In genomic region chr18:24016643-24017042, GRCh38 we compare ENCODE assay signal across 8 cellular contexts. TPM values are rescaled to one million over a fixed set of nuclear protein-coding genes. Genes with fewer than 3 reads are reported as not detected.
DNase-seq lines count a peak whose midpoint lies in the region; ATAC-seq and TF ChIP-seq lines count a peak whose summit lies in the region.

No MANE protein-coding gene starts in this region.

- in situ Hi-C loops in transverse colon (cut with MboI; ENCODE audit: low pct_ligation_motif_present in 1 of 4, low pct_unique_long_range_greater_than_20kb in 1 of 4, low sequenced_read_pairs in 3 of 4) = no loop called here

- TF ChIP-seq CTCF in A673 (conservative IDR thresholded peaks at IDR 0.05; ENCODE audit: low read depth, low read length) (peak; percentile 51), PC-9 (conservative IDR thresholded peaks at IDR 0.05) (peak; percentile 46), fibroblast of mammary gland (conservative IDR thresholded peaks at IDR 0.05; ENCODE audit: control insufficient read depth, insufficient read depth, low read depth, low read length) (peak; percentile 38), transverse colon (IDR thresholded peaks at IDR 0.05) (peak; percentile 35 to 59 (median 42))

- CTCF ChIA-PET in A673 (lab: Charles Lee) (no interaction called here), PC-9 (lab: Charles Lee) (no interaction called here)

- H3K4me2 ChIP-seq in PC-9 = peak overlapping the region; percentile 96

- BruUV-seq in A673 (replicated peaks; lab: Mats Ljungman, UMichigan) (no TSS peak), PC-9 (replicated peaks; lab: Mats Ljungman, UMichigan) (no TSS peak)

- peaks cover 39% of the 10 kb centered on the region for H3K79me2 ChIP-seq in PC-9 (ENCODE audit: low read depth)

- peaks cover 18% of the 10 kb centered on the region for H3K4me1 ChIP-seq in A673 (ENCODE audit: insufficient read depth, low read length, poor library complexity, severe bottlenecking)
- peaks cover 23% of the 10 kb centered on the region for H3K4me1 ChIP-seq in PC-9 (replicated peaks; ENCODE audit: insufficient read depth)
- H3K4me1 ChIP-seq in transverse colon = peaks cover 3 to 25% (median 5%) of the 10 kb centered on the region in 4 donors

- no peak for DNase-seq in A673 (ENCODE audit: low spot score)
- peak; percentile 37 for DNase-seq in GF-D8 (lab: John Stamatoyannopoulos, UW)
- no peak for DNase-seq in PC-9
- peak; percentile 29 for DNase-seq in fibroblast of mammary gland (ENCODE audit: low read depth)
- no peak for DNase-seq in transverse colon
- no peak for DNase-seq in NCI-H446 (lab: John Stamatoyannopoulos, UW)
- no peak for DNase-seq in NK-92 treated with Interleukin-12 subunit alpha and Interleukin-12 subunit beta, amount 100 ng/mL, for 24 hours (lab: John Stamatoyannopoulos, UW)

- H2AFZ ChIP-seq in PC-9 = no peak overlapping the region

- no peak for ATAC-seq in GM18505 (IDR thresholded peaks at IDR 0.05; ENCODE audit: unreplicated experiment)

- H3K27ac ChIP-seq in A673 (ENCODE audit: low read depth, low read length, poor library complexity, severe bottlenecking) (no peak overlapping the region), PC-9 (no peak overlapping the region), transverse colon (no peak overlapping the region)

- H3K36me3 ChIP-seq in A673 (ENCODE audit: insufficient read depth, low read length, poor library complexity, severe bottlenecking) (no peaks in the 10 kb centered on the region), PC-9 (ENCODE audit: low read depth) (no peaks in the 10 kb centered on the region), transverse colon (no peaks in the 10 kb centered on the region)

- no peaks in the 10 kb centered on the region for H3K27me3 ChIP-seq in A673 (replicated peaks; ENCODE audit: insufficient read depth, low read depth, low read length, poor library complexity)
- no peaks in the 10 kb centered on the region for H3K27me3 ChIP-seq in PC-9 (ENCODE audit: insufficient read depth, low read depth)
- no peaks in the 10 kb centered on the region for H3K27me3 ChIP-seq in transverse colon

- H3F3A ChIP-seq in PC-9 (ENCODE audit: insufficient read depth, low read depth) = peaks cover 11% of the 10 kb centered on the region

- no peak for TF ChIP-seq EP300 in transverse colon (IDR thresholded peaks at IDR 0.05; ENCODE audit: low read depth)

- WGBS in transverse colon (ENCODE audit: low coverage in 1 of 2), 2 donors = 38 to 46% methylated on average over 2 of the region's 2 CpGs

- no peaks in the 10 kb centered on the region for H3K9me3 ChIP-seq in A673 (ENCODE audit: low read depth, low read length, poor library complexity, severe bottlenecking)
- H3K9me3 ChIP-seq in PC-9 (ENCODE audit: insufficient read depth, low read depth) = no peaks in the 10 kb centered on the region
- H3K9me3 ChIP-seq in transverse colon = no peaks in the 10 kb centered on the region

- H3K4me3 ChIP-seq in A673 (ENCODE audit: low read depth, low read length, poor library complexity, severe bottlenecking) = no peak overlapping the region
- peak overlapping the region; percentile 88; the same call in 1 of the 2 replicates for H3K4me3 ChIP-seq in PC-9
- H3K4me3 ChIP-seq in fibroblast of mammary gland (ENCODE audit: control insufficient read depth, low read depth, low read length) = no peak overlapping the region
- peak overlapping the region in 1 of 4 donors; percentile 88 for H3K4me3 ChIP-seq in transverse colon

- intact Hi-C loops in A673 (cut with micrococcal nuclease; ENCODE audit: unreplicated experiment) (loop anchor here (5.0 kb wide), 1 partner anchor 101 kb away; no protein-coding TSS in a partner anchor), PC-9 (cut with micrococcal nuclease; ENCODE audit: unreplicated experiment) (no loop called here), transverse colon (cut with DNase I; ENCODE audit: low total_unique reads) (no loop called here)

- POLR2A ChIA-PET in A673 (lab: Charles Lee; ENCODE audit: low non-redundant PET) = no interaction called here
- POLR2A ChIA-PET in PC-9 (lab: Charles Lee; ENCODE audit: unreplicated experiment) = no interaction called here

- H3K9me2 ChIP-seq in PC-9 (ENCODE audit: insufficient read depth) = no peaks in the 10 kb centered on the region

- no peaks in the 10 kb centered on the region for H4K20me1 ChIP-seq in PC-9 (ENCODE audit: insufficient read depth)

- TF ChIP-seq POLR2A in transverse colon (IDR thresholded peaks at IDR 0.05) (no peak), GM18505 (IDR thresholded peaks at IDR 0.05; ENCODE audit: borderline replicate concordance, extremely low read depth, insufficient read depth, insufficient read length) (no peak)

RNA-seq across cellular contexts. Expression of gene TTC39C, which starts 2.1 kb away (rescaled TPM):
- 20.7 and 24.0 TPM in 2 replicates for total RNA-seq in A673 (2021)
- 13.0 and 15.3 TPM in 2 replicates for total RNA-seq in PC-9 (2021)
- total RNA-seq in transverse colon = 10 to 100 TPM in 1 of 4 donors, 1 to 10 TPM in 3; 4.8 to 18.4 (median 7.4) TPM

Comparison
In these comparisons a context has a peak if more than half of its experiments do, and no peak if none do; other contexts are left out.
1. DNase-seq: peak in GF-D8 (single experiment) and fibroblast of mammary gland (single experiment); none in A673 (single experiment), PC-9 (0 of 2), transverse colon (single experiment), NCI-H446 (0 of 2) and NK-92 treated with Interleukin-12 subunit alpha and Interleukin-12 subunit beta, amount 100 ng/mL, for 24 hours (single experiment).
2. Peak in every context shown above with its lines, with median percentiles within 50 percentile points of each other: CTCF ChIP-seq.